In genomic region chr2:5493256-5493655, GRCh38 we compare ENCODE assay signal across 35 cellular contexts.
"Had no signal": no experiment of that assay in that cellular context is flagged by ENCODE, and none has a peak within 500 bp of the region (broad histone marks: within the 10 kb centered on the region; RNA-seq: fewer than 3 reads in every experiment).

No MANE protein-coding gene starts in this region.

- H3K27me3 Mint-ChIP-seq: activated CD4-positive, alpha-beta memory T cell treated with anti-CD3 and anti-CD28 coated beads for 36 hours; activated CD4-positive, alpha-beta T cell treated with anti-CD3 and anti-CD28 coated beads for 36 hours; activated CD4-positive, alpha-beta T cell treated with anti-CD3 and anti-CD28 coated beads, Interleukin-2, amount 10 ng/mL, durations not matched to agents 24 days and 14 days; activated CD8-positive, alpha-beta memory T cell treated with anti-CD3 and anti-CD28 coated beads, Interleukin-2, amount 10 ng/mL, durations not matched to agents 7 days and 5 days; activated naive CD4-positive, alpha-beta T cell treated with anti-CD3 and anti-CD28 coated beads, Interleukin-2, amount 50 U/mL, for 24 hours; activated naive CD8-positive, alpha-beta T cell treated with anti-CD3 and anti-CD28 coated beads, Interleukin-2, amount 10 ng/mL, durations not matched to agents 7 days and 5 days; central memory CD8-positive, alpha-beta T cell; dendritic cell treated with granulocyte-macrophage colony-stimulating factor and Interleukin-4, amounts not matched to agents 40 ng/mL and 50 ng/mL, for 4 days; T-cell had no signal

- H3K4me1 Mint-ChIP-seq: activated CD4-positive, alpha-beta T cell treated with anti-CD3 and anti-CD28 coated beads for 36 hours; activated CD4-positive, alpha-beta T cell treated with anti-CD3 and anti-CD28 coated beads, Interleukin-2, amount 10 ng/mL, durations not matched to agents 24 days and 14 days; activated CD8-positive, alpha-beta memory T cell treated with anti-CD3 and anti-CD28 coated beads, Interleukin-2, amount 10 ng/mL, durations not matched to agents 7 days and 5 days; activated naive CD4-positive, alpha-beta T cell treated with anti-CD3 and anti-CD28 coated beads, Interleukin-2, amount 50 U/mL, for 24 hours; activated naive CD8-positive, alpha-beta T cell treated with anti-CD3 and anti-CD28 coated beads, Interleukin-2, amount 10 ng/mL, durations not matched to agents 7 days and 5 days; central memory CD8-positive, alpha-beta T cell; T-cell had no signal

- H3K36me3 Mint-ChIP-seq: activated CD4-positive, alpha-beta memory T cell treated with anti-CD3 and anti-CD28 coated beads for 36 hours; activated CD8-positive, alpha-beta memory T cell treated with anti-CD3 and anti-CD28 coated beads, Interleukin-2, amount 10 ng/mL, durations not matched to agents 7 days and 5 days; activated naive CD4-positive, alpha-beta T cell treated with anti-CD3 and anti-CD28 coated beads, Interleukin-2, amount 50 U/mL, for 24 hours; activated naive CD8-positive, alpha-beta T cell treated with anti-CD3 and anti-CD28 coated beads, Interleukin-2, amount 10 ng/mL, durations not matched to agents 7 days and 5 days; T-cell had no signal

- H3K27ac ChIP-seq: brain microvascular endothelial cell, coronary artery, dorsolateral prefrontal cortex had no signal

- H3K9me3 Mint-ChIP-seq: activated CD4-positive, alpha-beta T cell treated with anti-CD3 and anti-CD28 coated beads, Interleukin-2, amount 10 ng/mL, durations not matched to agents 24 days and 14 days; activated naive CD4-positive, alpha-beta T cell treated with anti-CD3 and anti-CD28 coated beads for 36 hours; activated naive CD4-positive, alpha-beta T cell treated with anti-CD3 and anti-CD28 coated beads, Interleukin-2, amount 50 U/mL, for 24 hours; activated naive CD8-positive, alpha-beta T cell treated with anti-CD3 and anti-CD28 coated beads, Interleukin-2, amount 10 ng/mL, durations not matched to agents 7 days and 5 days; activated T-helper 1 cell treated with anti-CD3 and anti-CD28 coated beads, Interleukin-12 subunit alpha, Interleukin-12 subunit beta, Interleukin-2, Interleukin-4 antibody, amounts not matched to agents 30 ng/mL and 10 ng/mL and 1 ng/mL, durations not matched to agents 14 hours and 24 hours and 36 hours; activated T-helper 2 cell treated with anti-CD3 and anti-CD28 coated beads, Interferon-gamma antibody, Interleukin-2, Interleukin-4, amounts not matched to agents 10 μg/mL and 5 μg/mL and 100 μg/mL, durations not matched to agents 14 hours and 24 hours and 36 hours; central memory CD8-positive, alpha-beta T cell; dendritic cell treated with granulocyte-macrophage colony-stimulating factor and Interleukin-4, amounts not matched to agents 40 ng/mL and 50 ng/mL, for 4 days; endodermal cell; T-helper 1 cell treated with Interleukin-12 subunit alpha and Interleukin-12 subunit beta and Interleukin-4 antibody, amounts not matched to agents 30 μg/mL and 1 μg/mL, for 36 hours; T-helper 2 cell treated with Interferon-gamma antibody and Interleukin-4, amounts not matched to agents 5 μg/mL and 100 μg/mL, for 36 hours had no signal

- H3K27me3 ChIP-seq: brain microvascular endothelial cell had no signal

- FAIRE-seq: astrocyte, bronchial epithelial cell, frontal cortex had no signal

- H3K27ac Mint-ChIP-seq: activated CD4-positive, alpha-beta memory T cell treated with anti-CD3 and anti-CD28 coated beads for 36 hours; activated CD4-positive, alpha-beta T cell treated with anti-CD3 and anti-CD28 coated beads for 36 hours; activated CD4-positive, alpha-beta T cell treated with anti-CD3 and anti-CD28 coated beads, Interleukin-2, amount 10 ng/mL, durations not matched to agents 24 days and 14 days; activated CD8-positive, alpha-beta memory T cell treated with anti-CD3 and anti-CD28 coated beads, Interleukin-2, amount 10 ng/mL, durations not matched to agents 7 days and 5 days; activated CD8-positive, alpha-beta T cell treated with anti-CD3 and anti-CD28 coated beads, Interleukin-2, amount 10 ng/mL, durations not matched to agents 7 days and 5 days; activated naive CD4-positive, alpha-beta T cell treated with anti-CD3 and anti-CD28 coated beads for 36 hours; activated naive CD4-positive, alpha-beta T cell treated with anti-CD3 and anti-CD28 coated beads, Interleukin-2, amount 50 U/mL, for 24 hours; activated naive CD8-positive, alpha-beta T cell treated with anti-CD3 and anti-CD28 coated beads, Interleukin-2, amount 10 ng/mL, durations not matched to agents 7 days and 5 days; activated T-helper 1 cell treated with anti-CD3 and anti-CD28 coated beads, Interleukin-12 subunit alpha, Interleukin-12 subunit beta, Interleukin-2, Interleukin-4 antibody, amounts not matched to agents 30 ng/mL and 10 ng/mL and 1 ng/mL, durations not matched to agents 14 hours and 24 hours and 36 hours; activated T-helper 2 cell treated with anti-CD3 and anti-CD28 coated beads, Interferon-gamma antibody, Interleukin-2, Interleukin-4, amounts not matched to agents 10 μg/mL and 5 μg/mL and 100 μg/mL, durations not matched to agents 14 hours and 24 hours and 36 hours; dendritic cell treated with granulocyte-macrophage colony-stimulating factor and Interleukin-4, amounts not matched to agents 40 ng/mL and 50 ng/mL, for 4 days; endodermal cell; T-cell; T-helper 1 cell treated with Interleukin-12 subunit alpha and Interleukin-12 subunit beta and Interleukin-4 antibody, amounts not matched to agents 30 μg/mL and 1 μg/mL, for 36 hours; T-helper 2 cell treated with Interferon-gamma antibody and Interleukin-4, amounts not matched to agents 5 μg/mL and 100 μg/mL, for 36 hours had no signal

- H3K4me3 ChIP-seq: coronary artery, dorsolateral prefrontal cortex had no signal

- DNase-seq: activated CD4-positive, alpha-beta memory T cell treated with anti-CD3 and anti-CD28 coated beads for 36 hours; activated CD4-positive, alpha-beta T cell treated with anti-CD3 and anti-CD28 coated beads for 36 hours; activated CD4-positive, alpha-beta T cell treated with anti-CD3 and anti-CD28 coated beads, Interleukin-2, amount 10 ng/mL, durations not matched to agents 24 days and 14 days; activated CD4-positive, CD25-positive, alpha-beta regulatory T cell; activated CD4-positive, CD25-positive, alpha-beta regulatory T cell treated with anti-CD3 and anti-CD28 coated beads, Interleukin-2, amount 50 U/mL, for 72 hours; activated CD8-positive, alpha-beta memory T cell treated with anti-CD3 and anti-CD28 coated beads, Interleukin-2, amount 10 ng/mL, durations not matched to agents 7 days and 5 days; activated CD8-positive, alpha-beta memory T cell treated with anti-CD3 and anti-CD28 coated beads, Interleukin-2, amount 50 U/mL, for 4 hours; activated CD8-positive, alpha-beta T cell treated with anti-CD3 and anti-CD28 coated beads, Interleukin-2, amount 10 ng/mL, durations not matched to agents 7 days and 5 days; activated effector memory CD4-positive, alpha-beta T cell treated with anti-CD3 and anti-CD28 coated beads, Interleukin-2, amount 50 U/mL, for 16 hours; activated naive CD4-positive, alpha-beta T cell treated with anti-CD3 and anti-CD28 coated beads for 36 hours; activated naive CD8-positive, alpha-beta T cell treated with anti-CD3 and anti-CD28 coated beads, Interleukin-2, amount 10 ng/mL, durations not matched to agents 7 days and 5 days; activated T-cell treated with anti-CD3 and anti-CD28 coated beads, Interleukin-2, amount 50 U/mL, for 1 hour; activated T-cell treated with anti-CD3 and anti-CD28 coated beads, Interleukin-2, amount 50 U/mL, for 48 hours; amniotic stem cell; anterior cingulate cortex; brain microvascular endothelial cell; dorsolateral prefrontal cortex; effector memory CD4-positive, alpha-beta T cell; endodermal cell; foreskin fibroblast; head of caudate nucleus; T-cell; T1000 had no signal

- ATAC-seq: activated CD4-positive, alpha-beta T cell treated with anti-CD3 and anti-CD28 coated beads for 36 hours; activated CD8-positive, alpha-beta memory T cell treated with anti-CD3 and anti-CD28 coated beads, Interleukin-2, amount 10 ng/mL, durations not matched to agents 7 days and 5 days; activated CD8-positive, alpha-beta T cell treated with anti-CD3 and anti-CD28 coated beads, Interleukin-2, amount 10 ng/mL, durations not matched to agents 7 days and 5 days; esophagus mucosa; T-cell had no signal

- H3K4me3 Mint-ChIP-seq: activated CD4-positive, alpha-beta memory T cell treated with anti-CD3 and anti-CD28 coated beads for 36 hours; activated CD4-positive, alpha-beta T cell treated with anti-CD3 and anti-CD28 coated beads for 36 hours; activated CD4-positive, alpha-beta T cell treated with anti-CD3 and anti-CD28 coated beads, Interleukin-2, amount 10 ng/mL, durations not matched to agents 24 days and 14 days; activated CD8-positive, alpha-beta memory T cell treated with anti-CD3 and anti-CD28 coated beads, Interleukin-2, amount 10 ng/mL, durations not matched to agents 7 days and 5 days; activated CD8-positive, alpha-beta T cell treated with anti-CD3 and anti-CD28 coated beads, Interleukin-2, amount 10 ng/mL, durations not matched to agents 7 days and 5 days; activated naive CD4-positive, alpha-beta T cell treated with anti-CD3 and anti-CD28 coated beads for 36 hours; activated naive CD4-positive, alpha-beta T cell treated with anti-CD3 and anti-CD28 coated beads, Interleukin-2, amount 50 U/mL, for 24 hours; activated naive CD8-positive, alpha-beta T cell treated with anti-CD3 and anti-CD28 coated beads, Interleukin-2, amount 10 ng/mL, durations not matched to agents 7 days and 5 days; activated T-helper 1 cell treated with anti-CD3 and anti-CD28 coated beads, Interleukin-12 subunit alpha, Interleukin-12 subunit beta, Interleukin-2, Interleukin-4 antibody, amounts not matched to agents 30 ng/mL and 10 ng/mL and 1 ng/mL, durations not matched to agents 14 hours and 24 hours and 36 hours; central memory CD8-positive, alpha-beta T cell; dendritic cell treated with granulocyte-macrophage colony-stimulating factor and Interleukin-4, amounts not matched to agents 40 ng/mL and 50 ng/mL, for 4 days; endodermal cell; T-cell; T-helper 1 cell treated with Interleukin-12 subunit alpha and Interleukin-12 subunit beta and Interleukin-4 antibody, amounts not matched to agents 30 μg/mL and 1 μg/mL, for 36 hours; T-helper 2 cell treated with Interferon-gamma antibody and Interleukin-4, amounts not matched to agents 5 μg/mL and 100 μg/mL, for 36 hours had no signal

- H3K36me3 ChIP-seq: brain microvascular endothelial cell had no signal
